In the genomic region with DNA sequence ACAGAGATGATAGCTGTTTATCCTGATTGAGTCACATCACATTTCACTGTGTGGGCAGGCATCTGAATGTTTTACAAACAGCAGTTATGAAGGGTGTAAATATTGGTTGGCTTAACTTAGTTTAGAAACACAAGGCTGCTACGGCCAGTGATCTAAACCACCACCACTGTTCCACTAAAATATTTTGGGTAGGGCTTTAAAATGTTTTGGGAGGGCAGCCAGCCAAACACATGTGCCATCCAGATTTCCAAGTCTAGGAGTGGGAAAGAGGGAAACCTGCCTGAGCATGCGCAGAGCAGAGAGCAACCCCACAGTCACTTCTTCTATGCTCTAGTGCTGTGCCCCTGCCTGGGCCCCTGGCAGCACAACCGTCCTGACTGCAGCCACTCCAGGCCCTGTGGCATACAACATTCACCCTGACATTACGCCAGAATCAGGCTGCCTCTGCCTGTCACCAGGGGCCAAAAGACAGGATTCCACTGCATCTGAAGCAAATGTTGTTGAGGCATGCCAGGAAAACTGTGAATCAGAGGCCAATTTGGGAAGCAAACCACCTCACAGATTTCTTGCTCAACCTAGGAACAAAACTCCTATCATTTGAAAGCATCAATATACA, we compare ENCODE assay signal across 10 cellular contexts.
A peak's percentile ranks its signal among the peaks of the same experiment; 100 is the strongest.
DNase-seq lines count a peak whose midpoint lies in the region; ATAC-seq, FAIRE-seq and TF ChIP-seq lines count a peak whose summit lies in the region.
"Had no signal": no experiment of that assay in that cellular context is flagged by ENCODE, and none has a peak within 500 bp of the region (broad histone marks: within the 10 kb centered on the region; RNA-seq: fewer than 3 reads in every experiment).

No MANE protein-coding gene starts in this region.

- peaks cover 0 to 23% (median 0%) of the 10 kb centered on the region in 3 donors for H3K4me1 ChIP-seq in gastroesophageal sphincter

- DNase-seq in EL (peak; percentile 90), posterior cingulate gyrus (peak in 8 of 10 donors; percentile 7 to 83 (median 30)), NCI-H345 treated with DMSO at 0.1 percent for 48 hours (lab: John Stamatoyannopoulos, UW; ENCODE audit: unreplicated experiment) (no peak), GM12892 (ENCODE audit: insufficient read length) (no peak)
- DNase-seq in activated CD8-positive, alpha-beta memory T cell treated with anti-CD3 and anti-CD28 coated beads, Interleukin-2, amount 10 ng/mL, durations not matched to agents 7 days and 5 days, result no peak
- no peak for DNase-seq in activated CD8-positive, alpha-beta T cell treated with anti-CD3 and anti-CD28 coated beads, Interleukin-2, amount 10 ng/mL, durations not matched to agents 7 days and 5 days

- no peak for TF ChIP-seq CTCF in gastroesophageal sphincter (IDR thresholded peaks at IDR 0.05)

- FAIRE-seq in GM12892 (lab: Jason Lieb, UNC), result no peak
- FAIRE-seq: D721Med, RCC 7860 had no signal

- H3K27me3 Mint-ChIP-seq in activated CD8-positive, alpha-beta memory T cell treated with anti-CD3 and anti-CD28 coated beads, Interleukin-2, amount 10 ng/mL, durations not matched to agents 7 days and 5 days, result no peaks in the 10 kb centered on the region
- H3K27me3 Mint-ChIP-seq in activated CD8-positive, alpha-beta T cell treated with anti-CD3 and anti-CD28 coated beads, Interleukin-2, amount 10 ng/mL, durations not matched to agents 7 days and 5 days (ENCODE audit: low read depth), result no peaks in the 10 kb centered on the region

- intact Hi-C loops in posterior cingulate gyrus (cut with DNase I), result no loop called here

- no peak overlapping the region for H3K4me3 ChIP-seq in gastroesophageal sphincter

- WGBS in gastroesophageal sphincter (ENCODE audit: low coverage in 1 of 2), 2 donors, result 14 to 42% methylated on average over 1 to 2 of the region's 4 CpGs

- H3K4me1 Mint-ChIP-seq in activated CD8-positive, alpha-beta memory T cell treated with anti-CD3 and anti-CD28 coated beads, Interleukin-2, amount 10 ng/mL, durations not matched to agents 7 days and 5 days, result no peaks in the 10 kb centered on the region
- no peaks in the 10 kb centered on the region for H3K4me1 Mint-ChIP-seq in activated CD8-positive, alpha-beta T cell treated with anti-CD3 and anti-CD28 coated beads, Interleukin-2, amount 10 ng/mL, durations not matched to agents 7 days and 5 days (ENCODE audit: low read depth)

- H3K9me3 ChIP-seq in gastroesophageal sphincter, result no peaks in the 10 kb centered on the region

- TF ChIP-seq EP300 in gastroesophageal sphincter (IDR thresholded peaks at IDR 0.05), result no peak

- no peaks in the 10 kb centered on the region for H3K27me3 ChIP-seq in gastroesophageal sphincter

- ATAC-seq in SK-N-SH treated with all-trans-retinoic acid at 6 μM for 48 hours (peak; percentile 80), gastroesophageal sphincter (peak; percentile 82)
- ATAC-seq in activated CD8-positive, alpha-beta memory T cell treated with anti-CD3 and anti-CD28 coated beads, Interleukin-2, amount 10 ng/mL, durations not matched to agents 7 days and 5 days, result no peak
- ATAC-seq in activated CD8-positive, alpha-beta T cell treated with anti-CD3 and anti-CD28 coated beads, Interleukin-2, amount 10 ng/mL, durations not matched to agents 7 days and 5 days, result no peak

- peak overlapping the region in 3 of 4 donors; percentile 42 to 58 (median 56) for H3K27ac ChIP-seq in gastroesophageal sphincter

- H3K36me3 Mint-ChIP-seq in activated CD8-positive, alpha-beta memory T cell treated with anti-CD3 and anti-CD28 coated beads, Interleukin-2, amount 10 ng/mL, durations not matched to agents 7 days and 5 days, result no peaks in the 10 kb centered on the region
- H3K36me3 Mint-ChIP-seq in activated CD8-positive, alpha-beta T cell treated with anti-CD3 and anti-CD28 coated beads, Interleukin-2, amount 10 ng/mL, durations not matched to agents 7 days and 5 days (ENCODE audit: low read depth), result no peaks in the 10 kb centered on the region

- H3K27ac Mint-ChIP-seq in activated CD8-positive, alpha-beta memory T cell treated with anti-CD3 and anti-CD28 coated beads, Interleukin-2, amount 10 ng/mL, durations not matched to agents 7 days and 5 days, result no peak overlapping the region
- H3K27ac Mint-ChIP-seq in activated CD8-positive, alpha-beta T cell treated with anti-CD3 and anti-CD28 coated beads, Interleukin-2, amount 10 ng/mL, durations not matched to agents 7 days and 5 days, result no peak overlapping the region

- TF ChIP-seq POLR2A in gastroesophageal sphincter (IDR thresholded peaks at IDR 0.05) (no peak), GM12892 (IDR thresholded peaks at IDR 0.05; ENCODE audit: low read depth, low read length) (no peak)

- no peaks in the 10 kb centered on the region for H3K9me3 Mint-ChIP-seq in activated CD8-positive, alpha-beta memory T cell treated with anti-CD3 and anti-CD28 coated beads, Interleukin-2, amount 10 ng/mL, durations not matched to agents 7 days and 5 days (ENCODE audit: low read depth)
- no peaks in the 10 kb centered on the region for H3K9me3 Mint-ChIP-seq in activated CD8-positive, alpha-beta T cell treated with anti-CD3 and anti-CD28 coated beads, Interleukin-2, amount 10 ng/mL, durations not matched to agents 7 days and 5 days (ENCODE audit: insufficient read depth)

- POLR2A ChIA-PET in activated CD8-positive, alpha-beta T cell treated with anti-CD3 and anti-CD28 coated beads, Interleukin-2, amount 10 ng/mL, durations not matched to agents 7 days and 5 days (lab: Charles Lee), result no interaction called here

- H3K36me3 ChIP-seq in gastroesophageal sphincter, result no peaks in the 10 kb centered on the region

- CTCF ChIA-PET in activated CD8-positive, alpha-beta memory T cell treated with anti-CD3 and anti-CD28 coated beads, Interleukin-2, amount 10 ng/mL, durations not matched to agents 7 days and 5 days (lab: Charles Lee), result no interaction called here
- CTCF ChIA-PET in activated CD8-positive, alpha-beta T cell treated with anti-CD3 and anti-CD28 coated beads, Interleukin-2, amount 10 ng/mL, durations not matched to agents 7 days and 5 days (lab: Charles Lee), result no interaction called here

- H3K4me3 Mint-ChIP-seq in activated CD8-positive, alpha-beta memory T cell treated with anti-CD3 and anti-CD28 coated beads, Interleukin-2, amount 10 ng/mL, durations not matched to agents 7 days and 5 days, result no peak overlapping the region
- H3K4me3 Mint-ChIP-seq in activated CD8-positive, alpha-beta T cell treated with anti-CD3 and anti-CD28 coated beads, Interleukin-2, amount 10 ng/mL, durations not matched to agents 7 days and 5 days, result no peak overlapping the region

TF ChIP-seq in SK-N-SH treated with all-trans-retinoic acid at 6 μM for 48 hours, 23 proteins besides CTCF, POLR2A, EP300 and RAD21:
- TF ChIP-seq CSDC2 (CRISPR knock-in tag; IDR thresholded peaks at IDR 0.05) (peak; percentile 88; the same call in 1 of the 2 replicates), ZNF70 (CRISPR knock-in tag; IDR thresholded peaks at IDR 0.05) (no peak)
- TF ChIP-seq, protein P1, sequence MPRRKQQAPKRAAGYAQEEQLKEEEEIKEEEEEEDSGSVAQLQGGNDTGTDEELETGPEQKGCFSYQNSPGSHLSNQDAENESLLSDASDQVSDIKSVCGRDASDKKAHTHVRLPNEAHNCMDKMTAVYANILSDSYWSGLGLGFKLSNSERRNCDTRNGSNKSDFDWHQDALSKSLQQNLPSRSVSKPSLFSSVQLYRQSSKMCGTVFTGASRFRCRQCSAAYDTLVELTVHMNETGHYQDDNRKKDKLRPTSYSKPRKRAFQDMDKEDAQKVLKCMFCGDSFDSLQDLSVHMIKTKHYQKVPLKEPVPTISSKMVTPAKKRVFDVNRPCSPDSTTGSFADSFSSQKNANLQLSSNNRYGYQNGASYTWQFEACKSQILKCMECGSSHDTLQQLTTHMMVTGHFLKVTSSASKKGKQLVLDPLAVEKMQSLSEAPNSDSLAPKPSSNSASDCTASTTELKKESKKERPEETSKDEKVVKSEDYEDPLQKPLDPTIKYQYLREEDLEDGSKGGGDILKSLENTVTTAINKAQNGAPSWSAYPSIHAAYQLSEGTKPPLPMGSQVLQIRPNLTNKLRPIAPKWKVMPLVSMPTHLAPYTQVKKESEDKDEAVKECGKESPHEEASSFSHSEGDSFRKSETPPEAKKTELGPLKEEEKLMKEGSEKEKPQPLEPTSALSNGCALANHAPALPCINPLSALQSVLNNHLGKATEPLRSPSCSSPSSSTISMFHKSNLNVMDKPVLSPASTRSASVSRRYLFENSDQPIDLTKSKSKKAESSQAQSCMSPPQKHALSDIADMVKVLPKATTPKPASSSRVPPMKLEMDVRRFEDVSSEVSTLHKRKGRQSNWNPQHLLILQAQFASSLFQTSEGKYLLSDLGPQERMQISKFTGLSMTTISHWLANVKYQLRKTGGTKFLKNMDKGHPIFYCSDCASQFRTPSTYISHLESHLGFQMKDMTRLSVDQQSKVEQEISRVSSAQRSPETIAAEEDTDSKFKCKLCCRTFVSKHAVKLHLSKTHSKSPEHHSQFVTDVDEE (CRISPR knock-in tag; IDR thresholded peaks at IDR 0.05), result no peak

Comparison
In these comparisons a context has a peak if more than half of its experiments do, and no peak if none do; other contexts are left out.
1. DNase-seq: peak in EL (single experiment) and posterior cingulate gyrus (8 of 10); none in NCI-H345 treated with DMSO at 0.1 percent for 48 hours (single experiment), activated CD8-positive, alpha-beta memory T cell treated with anti-CD3 and anti-CD28 coated beads, Interleukin-2, amount 10 ng/mL, durations not matched to agents 7 days and 5 days (single experiment), GM12892 (single experiment) and activated CD8-positive, alpha-beta T cell treated with anti-CD3 and anti-CD28 coated beads, Interleukin-2, amount 10 ng/mL, durations not matched to agents 7 days and 5 days (single experiment).
2. ATAC-seq: peak in SK-N-SH treated with all-trans-retinoic acid at 6 μM for 48 hours (single experiment) and gastroesophageal sphincter (single experiment); none in activated CD8-positive, alpha-beta memory T cell treated with anti-CD3 and anti-CD28 coated beads, Interleukin-2, amount 10 ng/mL, durations not matched to agents 7 days and 5 days (single experiment) and activated CD8-positive, alpha-beta T cell treated with anti-CD3 and anti-CD28 coated beads, Interleukin-2, amount 10 ng/mL, durations not matched to agents 7 days and 5 days (single experiment).